ENCODE assay signal across 11 cellular contexts in the genomic region with DNA sequence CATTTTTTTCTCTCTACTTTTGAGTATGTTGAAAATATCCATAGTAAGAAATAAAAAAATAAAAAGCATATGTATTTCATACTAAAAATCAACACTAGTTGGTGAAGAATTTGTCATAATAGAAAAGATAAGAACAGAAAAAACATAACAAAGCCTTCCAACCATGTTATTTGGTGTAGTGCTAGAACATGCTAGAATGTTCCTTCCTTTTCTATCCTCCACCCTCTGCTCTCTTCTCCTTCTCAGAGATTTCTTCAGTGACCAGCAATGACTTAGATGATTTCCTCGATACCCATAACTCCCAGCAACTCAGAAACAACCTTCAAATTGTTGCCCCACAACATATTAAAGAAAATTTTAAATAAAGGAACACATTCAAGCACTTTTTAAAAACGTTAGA. TPM values are rescaled to one million over a fixed set of nuclear protein-coding genes. Genes with fewer than 3 reads are reported as not detected.
A peak's percentile ranks its signal among the peaks of the same experiment; 100 is the strongest.
DNase-seq lines count a peak whose midpoint lies in the region; ATAC-seq, FAIRE-seq and TF ChIP-seq lines count a peak whose summit lies in the region.
"Had no signal": no experiment of that assay in that cellular context is flagged by ENCODE, and none has a peak within 500 bp of the region (broad histone marks: within the 10 kb centered on the region; RNA-seq: fewer than 3 reads in every experiment).

No MANE protein-coding gene starts in this region.

- peaks cover 65% of the 10 kb centered on the region for H4K20me1 ChIP-seq in BLaER1

- peak overlapping the region; percentile 98 for H3K4me2 ChIP-seq in BLaER1

- no peaks in the 10 kb centered on the region for H3K27me3 Mint-ChIP-seq in activated naive CD8-positive, alpha-beta T cell treated with anti-CD3 and anti-CD28 coated beads, Interleukin-2, amount 50 U/mL, for 24 hours

- H3K9me3 ChIP-seq in BLaER1, result peaks cover 4% of the 10 kb centered on the region; the same call in 1 of the 2 replicates
- no peaks in the 10 kb centered on the region for H3K9me3 ChIP-seq in mononuclear cell (ENCODE audit: low read depth, low read length)
- H3K9me3 ChIP-seq: adrenal gland had no signal

- no peaks in the 10 kb centered on the region for H3K27me3 ChIP-seq in BLaER1
- H3K27me3 ChIP-seq in mononuclear cell (ENCODE audit: insufficient read depth, low read length), result no peaks in the 10 kb centered on the region
- H3K27me3 ChIP-seq: adrenal gland had no signal

- H3K4me1 ChIP-seq in BLaER1 (peaks cover 51% of the 10 kb centered on the region), mononuclear cell (ENCODE audit: insufficient read depth, low read length) (peaks cover 59% of the 10 kb centered on the region)

- peaks cover 7% of the 10 kb centered on the region; the same call in 1 of the 2 replicates for H3K36me3 ChIP-seq in BLaER1
- H3K36me3 ChIP-seq: adrenal gland had no signal

- peaks cover 8% of the 10 kb centered on the region for H3K9me3 Mint-ChIP-seq in activated naive CD8-positive, alpha-beta T cell treated with anti-CD3 and anti-CD28 coated beads, Interleukin-2, amount 50 U/mL, for 24 hours

- peak overlapping the region; percentile 98 for H3K27ac Mint-ChIP-seq in activated naive CD8-positive, alpha-beta T cell treated with anti-CD3 and anti-CD28 coated beads, Interleukin-2, amount 50 U/mL, for 24 hours

- H3K27ac ChIP-seq in BLaER1, result peak overlapping the region; percentile 92

- H3K4me3 ChIP-seq in BLaER1 (peak overlapping the region; percentile 93), mononuclear cell (ENCODE audit: low read length) (peak overlapping the region; percentile 84)
- peak overlapping the region; percentile 83 for H3K4me3 ChIP-seq in Jurkat, Clone E6-1 (ENCODE audit: low read length)

- no peak for FAIRE-seq in GM12892 (lab: Jason Lieb, UNC)

- ATAC-seq in activated naive CD8-positive, alpha-beta T cell treated with anti-CD3 and anti-CD28 coated beads, Interleukin-2, amount 50 U/mL, for 24 hours, result no peak
- no peak for ATAC-seq in GM19452 (IDR thresholded peaks at IDR 0.05; ENCODE audit: unreplicated experiment)

- H3K4me1 Mint-ChIP-seq in activated naive CD8-positive, alpha-beta T cell treated with anti-CD3 and anti-CD28 coated beads, Interleukin-2, amount 50 U/mL, for 24 hours, result peaks cover 48% of the 10 kb centered on the region

- no peak for DNase-seq in Jurkat, Clone E6-1 (ENCODE audit: low read depth, low spot score)
- no peak for DNase-seq in activated naive CD8-positive, alpha-beta T cell treated with anti-CD3 and anti-CD28 coated beads, Interleukin-2, amount 50 U/mL, for 24 hours
- DNase-seq in GM12892 (ENCODE audit: insufficient read length) (no peak), OCI-M2 (lab: John Stamatoyannopoulos, UW; ENCODE audit: unreplicated experiment) (no peak)
- DNase-seq in stimulated activated CD4-positive, alpha-beta T cell treated with anti-CD3 and anti-CD28 coated beads, Interleukin-4, amount 100 ng/mL, for 24 hours, result no peak
- DNase-seq: adrenal gland, GF-D8, NCI-H82 had no signal

- no peak for TF ChIP-seq POLR2A in GM12892 (IDR thresholded peaks at IDR 0.05; ENCODE audit: low read depth, low read length)

- H3K36me3 Mint-ChIP-seq in activated naive CD8-positive, alpha-beta T cell treated with anti-CD3 and anti-CD28 coated beads, Interleukin-2, amount 50 U/mL, for 24 hours (ENCODE audit: low read depth), result peaks cover 44% of the 10 kb centered on the region

- peak overlapping the region; percentile 94 for H3K9ac ChIP-seq in BLaER1

- H3K4me3 Mint-ChIP-seq in activated naive CD8-positive, alpha-beta T cell treated with anti-CD3 and anti-CD28 coated beads, Interleukin-2, amount 50 U/mL, for 24 hours, result peak overlapping the region; percentile 94

RNA-seq across cellular contexts. Expression of a gene that starts 2.6 kb away (rescaled TPM):
- polyA plus RNA-seq in Jurkat, Clone E6-1 (2012; ENCODE audit: insufficient read depth, insufficient read length), result 17.1 TPM
- total RNA-seq in mononuclear cell, result 122 TPM
- 26.7 TPM for polyA plus RNA-seq in GM12892 (2012; ENCODE audit: missing spikeins)
